In the genomic region with DNA sequence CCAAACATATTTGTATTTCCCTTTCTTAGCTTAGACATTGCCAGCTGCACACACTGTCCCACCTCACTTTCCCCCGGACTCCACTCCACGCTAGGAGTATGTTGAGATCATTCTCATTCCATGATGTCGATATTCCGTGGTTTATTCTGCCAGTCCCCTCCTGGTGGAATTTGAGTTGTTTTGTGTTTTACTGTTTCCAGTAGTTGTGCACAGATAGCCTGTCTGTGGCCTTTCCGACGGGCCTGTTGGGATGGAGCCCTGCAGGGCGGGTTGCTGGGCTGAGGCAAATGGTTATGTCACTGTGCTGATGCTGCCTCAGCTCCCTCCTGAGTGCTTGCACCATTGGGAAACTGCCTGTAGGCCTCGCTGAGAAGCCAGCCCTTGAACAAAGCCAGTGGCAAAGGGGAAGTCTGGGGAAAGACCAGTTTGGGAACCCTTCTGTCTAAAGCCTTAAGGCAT, we compare ENCODE assay signal across 1 cellular context.
TF ChIP-seq lines count a peak whose summit lies in the region.

No MANE protein-coding gene starts in this region.

TF ChIP-seq in K562, 482 proteins besides CTCF, POLR2A, EP300 and RAD21 (continued from another document):
- 0 out of 2 replicates have a peak, but pooled peaks have one; percentile 45 for TF ChIP-seq TCF15 (CRISPR knock-in tag; IDR thresholded peaks at IDR 0.05)
- no peak for TF ChIP-seq BRF2 (IDR thresholded peaks at IDR 0.05; ENCODE audit: borderline replicate concordance, insufficient read depth, insufficient read length)
- TF ChIP-seq, protein P1, sequence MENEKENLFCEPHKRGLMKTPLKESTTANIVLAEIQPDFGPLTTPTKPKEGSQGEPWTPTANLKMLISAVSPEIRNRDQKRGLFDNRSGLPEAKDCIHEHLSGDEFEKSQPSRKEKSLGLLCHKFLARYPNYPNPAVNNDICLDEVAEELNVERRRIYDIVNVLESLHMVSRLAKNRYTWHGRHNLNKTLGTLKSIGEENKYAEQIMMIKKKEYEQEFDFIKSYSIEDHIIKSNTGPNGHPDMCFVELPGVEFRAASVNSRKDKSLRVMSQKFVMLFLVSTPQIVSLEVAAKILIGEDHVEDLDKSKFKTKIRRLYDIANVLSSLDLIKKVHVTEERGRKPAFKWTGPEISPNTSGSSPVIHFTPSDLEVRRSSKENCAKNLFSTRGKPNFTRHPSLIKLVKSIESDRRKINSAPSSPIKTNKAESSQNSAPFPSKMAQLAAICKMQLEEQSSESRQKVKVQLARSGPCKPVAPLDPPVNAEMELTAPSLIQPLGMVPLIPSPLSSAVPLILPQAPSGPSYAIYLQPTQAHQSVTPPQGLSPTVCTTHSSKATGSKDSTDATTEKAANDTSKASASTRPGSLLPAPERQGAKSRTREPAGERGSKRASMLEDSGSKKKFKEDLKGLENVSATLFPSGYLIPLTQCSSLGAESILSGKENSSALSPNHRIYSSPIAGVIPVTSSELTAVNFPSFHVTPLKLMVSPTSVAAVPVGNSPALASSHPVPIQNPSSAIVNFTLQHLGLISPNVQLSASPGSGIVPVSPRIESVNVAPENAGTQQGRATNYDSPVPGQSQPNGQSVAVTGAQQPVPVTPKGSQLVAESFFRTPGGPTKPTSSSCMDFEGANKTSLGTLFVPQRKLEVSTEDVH (IDR thresholded peaks at IDR 0.05; ENCODE audit: low read depth, partially characterized antibody): no peak
- no peak for TF ChIP-seq SNIP1 (IDR thresholded peaks at IDR 0.05; ENCODE audit: low read depth)
- TF ChIP-seq, protein P2, sequence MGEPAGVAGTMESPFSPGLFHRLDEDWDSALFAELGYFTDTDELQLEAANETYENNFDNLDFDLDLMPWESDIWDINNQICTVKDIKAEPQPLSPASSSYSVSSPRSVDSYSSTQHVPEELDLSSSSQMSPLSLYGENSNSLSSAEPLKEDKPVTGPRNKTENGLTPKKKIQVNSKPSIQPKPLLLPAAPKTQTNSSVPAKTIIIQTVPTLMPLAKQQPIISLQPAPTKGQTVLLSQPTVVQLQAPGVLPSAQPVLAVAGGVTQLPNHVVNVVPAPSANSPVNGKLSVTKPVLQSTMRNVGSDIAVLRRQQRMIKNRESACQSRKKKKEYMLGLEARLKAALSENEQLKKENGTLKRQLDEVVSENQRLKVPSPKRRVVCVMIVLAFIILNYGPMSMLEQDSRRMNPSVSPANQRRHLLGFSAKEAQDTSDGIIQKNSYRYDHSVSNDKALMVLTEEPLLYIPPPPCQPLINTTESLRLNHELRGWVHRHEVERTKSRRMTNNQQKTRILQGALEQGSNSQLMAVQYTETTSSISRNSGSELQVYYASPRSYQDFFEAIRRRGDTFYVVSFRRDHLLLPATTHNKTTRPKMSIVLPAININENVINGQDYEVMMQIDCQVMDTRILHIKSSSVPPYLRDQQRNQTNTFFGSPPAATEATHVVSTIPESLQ (CRISPR knock-in tag; IDR thresholded peaks at IDR 0.05): no peak
- TF ChIP-seq ZFPM2 (CRISPR knock-in tag; IDR thresholded peaks at IDR 0.05): no peak
- no peak for TF ChIP-seq YY1 (IDR thresholded peaks at IDR 0.05; ENCODE audit: borderline replicate concordance in 1 of 3, control insufficient read depth in 1 of 3, extremely low read depth in 1 of 3, insufficient read depth in 3 of 3, insufficient read length in 1 of 3, insufficient replicate concordance in 2 of 3, low read depth in 1 of 3, low read length in 2 of 3)
- TF ChIP-seq BRCA1 (IDR thresholded peaks at IDR 0.05): no peak
- TF ChIP-seq BRCA1 (CRISPR knock-in tag; IDR thresholded peaks at IDR 0.05): no peak
- TF ChIP-seq STAT5A (IDR thresholded peaks at IDR 0.05; ENCODE audit: borderline replicate concordance, low read length): no peak
- TF ChIP-seq, protein P3, sequence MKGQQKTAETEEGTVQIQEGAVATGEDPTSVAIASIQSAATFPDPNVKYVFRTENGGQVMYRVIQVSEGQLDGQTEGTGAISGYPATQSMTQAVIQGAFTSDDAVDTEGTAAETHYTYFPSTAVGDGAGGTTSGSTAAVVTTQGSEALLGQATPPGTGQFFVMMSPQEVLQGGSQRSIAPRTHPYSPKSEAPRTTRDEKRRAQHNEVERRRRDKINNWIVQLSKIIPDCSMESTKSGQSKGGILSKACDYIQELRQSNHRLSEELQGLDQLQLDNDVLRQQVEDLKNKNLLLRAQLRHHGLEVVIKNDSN (CRISPR knock-in tag; IDR thresholded peaks at IDR 0.05): 0 out of 2 replicates have a peak, but pooled peaks have one; percentile 17
- TF ChIP-seq NFE2L1 (tag; IDR thresholded peaks at IDR 0.05; ENCODE audit: borderline replicate concordance, low read depth): no peak
- TF ChIP-seq E2F1 (CRISPR knock-in tag; IDR thresholded peaks at IDR 0.05): no peak
- peak; percentile 34; the same call in 1 of the 2 replicates for TF ChIP-seq HDAC2 (IDR thresholded peaks at IDR 0.05)
- no peak for TF ChIP-seq ZKSCAN1 (IDR thresholded peaks at IDR 0.05; ENCODE audit: low read depth, low read length)
- TF ChIP-seq ZSCAN29 (IDR thresholded peaks at IDR 0.05): no peak
- peak; percentile 25; the same call in 1 of the 2 replicates for TF ChIP-seq ATF7 (IDR thresholded peaks at IDR 0.05)
- TF ChIP-seq NEUROD1 (IDR thresholded peaks at IDR 0.05; ENCODE audit: borderline replicate concordance, low read depth, low read length, partially characterized antibody): no peak
- TF ChIP-seq ZNF584 (CRISPR knock-in tag; IDR thresholded peaks at IDR 0.05; ENCODE audit: low read depth): no peak
- TF ChIP-seq BRF1 (IDR thresholded peaks at IDR 0.05; ENCODE audit: borderline replicate concordance, extremely low read depth, insufficient read length): no peak
- 0 out of 2 replicates have a peak, but pooled peaks have one; percentile 9 for TF ChIP-seq EHMT2 (IDR thresholded peaks at IDR 0.05)
- no peak for TF ChIP-seq HNRNPUL1 (IDR thresholded peaks at IDR 0.05; ENCODE audit: low read length)
- peak; percentile 78 for TF ChIP-seq CEBPB (tag; IDR thresholded peaks at IDR 0.05)
- TF ChIP-seq RCOR1 (IDR thresholded peaks at IDR 0.05; ENCODE audit: borderline replicate concordance in 1 of 2, low read depth in 2 of 2, low read length in 2 of 2): peak in 1 of 2 experiments; percentile 16; a peak in 1 of 4 replicates
- TF ChIP-seq ZFX (CRISPR knock-in tag; IDR thresholded peaks at IDR 0.05): peak; percentile 60
- peak; percentile 86 for TF ChIP-seq HDGF (IDR thresholded peaks at IDR 0.05)
- TF ChIP-seq ELF4 (CRISPR knock-in tag; IDR thresholded peaks at IDR 0.05): no peak
- TF ChIP-seq GTF2B (IDR thresholded peaks at IDR 0.05; ENCODE audit: extremely low read depth, insufficient read length): no peak
- TF ChIP-seq ZNF175 (CRISPR knock-in tag; IDR thresholded peaks at IDR 0.05; ENCODE audit: low read depth): 0 out of 2 replicates have a peak, but pooled peaks have one; percentile 7
- peak; percentile 13 to 20; a peak in 1 of 4 replicates for TF ChIP-seq NRF1 (conservative IDR thresholded peaks at IDR 0.05 in 1 of 2, IDR thresholded peaks at IDR 0.05 in 1 of 2)
- TF ChIP-seq SMARCC2 (IDR thresholded peaks at IDR 0.05; ENCODE audit: low read depth): no peak
